ENCODE assay signal across 24 cellular contexts in genomic region chr4:2127609-2128300, GRCh38.
A peak's percentile ranks its signal among the peaks of the same experiment; 100 is the strongest.
DNase-seq lines count a peak whose midpoint lies in the region; ATAC-seq, FAIRE-seq and TF ChIP-seq lines count a peak whose summit lies in the region.
"Had no signal": no experiment of that assay in that cellular context is flagged by ENCODE, and none has a peak within 500 bp of the region (broad histone marks: within the 10 kb centered on the region; RNA-seq: fewer than 3 reads in every experiment).

No MANE protein-coding gene starts in this region.

- no peaks in the 10 kb centered on the region for H3K9me2 ChIP-seq in SK-N-SH

- TF ChIP-seq CTCF in SK-N-SH (IDR thresholded peaks at IDR 0.05), result no peak
- TF ChIP-seq CTCF in mesothelial cell of epicardium (IDR thresholded peaks at IDR 0.05; ENCODE audit: unreplicated experiment), result no peak
- no peak for TF ChIP-seq CTCF in D721Med (IDR thresholded peaks at IDR 0.05; ENCODE audit: insufficient read depth, missing control alignments)

- FAIRE-seq in D721Med (lab: Jason Lieb, UNC), result no peak
- FAIRE-seq: GM18507, HTR-8/SVneo, RCC 7860 had no signal

- H3K4me3 ChIP-seq in SK-N-SH (ENCODE audit: low read depth in 2 of 2, low read length in 1 of 2), result no peak overlapping the region
- H3K4me3 ChIP-seq: GM23248, MG63, SK-N-MC had no signal

- no peaks in the 10 kb centered on the region for H3K27me3 ChIP-seq in SK-N-SH (ENCODE audit: insufficient read depth)
- H3K27me3 ChIP-seq: BE2C, MG63 had no signal

- peak overlapping the region; percentile 69 for H3K27ac Mint-ChIP-seq in mesothelial cell of epicardium
- H3K27ac Mint-ChIP-seq: CD14-positive monocyte, H9 had no signal

- H3K4me3 Mint-ChIP-seq in mesothelial cell of epicardium, result no peak overlapping the region
- H3K4me3 Mint-ChIP-seq: CD14-positive monocyte; CD8-positive, alpha-beta memory T cell; H9 had no signal

- H3F3A ChIP-seq in SK-N-SH (replicated peaks; ENCODE audit: insufficient read depth), result no peaks in the 10 kb centered on the region

- TF ChIP-seq RAD21 in SK-N-SH (IDR thresholded peaks at IDR 0.05; ENCODE audit: low read length), result no peak

- no peak overlapping the region for H3K9ac ChIP-seq in SK-N-SH
- H3K9ac ChIP-seq: GM23248 had no signal

- peaks cover 11% of the 10 kb centered on the region for H3K36me3 Mint-ChIP-seq in mesothelial cell of epicardium
- H3K36me3 Mint-ChIP-seq: CD14-positive monocyte had no signal

- no peak overlapping the region for H2AFZ ChIP-seq in SK-N-SH (ENCODE audit: low read depth)
- H2AFZ ChIP-seq: GM23248 had no signal

- H3K4me2 ChIP-seq in SK-N-SH, result no peak overlapping the region

- peaks cover 33% of the 10 kb centered on the region for H3K4me1 Mint-ChIP-seq in mesothelial cell of epicardium
- H3K4me1 Mint-ChIP-seq: CD14-positive monocyte; CD8-positive, alpha-beta memory T cell had no signal

- no peaks in the 10 kb centered on the region for H3K36me3 ChIP-seq in SK-N-SH (replicated peaks in 1 of 2; ENCODE audit: control insufficient read depth in 1 of 2, insufficient read depth in 2 of 2, low read length in 1 of 2)
- H3K36me3 ChIP-seq: BE2C, MG63 had no signal

- POLR2A ChIA-PET in SK-N-SH (lab: Yijun Ruan, JAX), result no interaction called here

- no peak for DNase-seq in SK-N-SH
- peak; percentile 24 for DNase-seq in cerebellar cortex (ENCODE audit: low spot score)
- DNase-seq in mesothelial cell of epicardium (ENCODE audit: low spot score in 2 of 2, unreplicated experiment in 2 of 2), result no peak
- DNase-seq in NCI-H1694 (lab: John Stamatoyannopoulos, UW), result no peak
- DNase-seq in ureter (ENCODE audit: low spot score), result no peak
- DNase-seq in D721Med (ENCODE audit: insufficient read length, low spot score), result no peak
- DNase-seq: 8988T; ACHN; BE2C; CD8-positive, alpha-beta memory T cell; DND-41; GM23248; H9; KBM-7; MG63; NCI-H2029; NCI-H446 treated with DMSO at 0.1 percent for 48 hours; SIG-M5 had no signal

- no peaks in the 10 kb centered on the region for H4K20me1 ChIP-seq in SK-N-SH (ENCODE audit: insufficient read depth)

- no peaks in the 10 kb centered on the region; a peak in 1 of 4 replicates for H3K4me1 ChIP-seq in SK-N-SH (ENCODE audit: control insufficient read depth in 1 of 2, insufficient read depth in 2 of 2, low read depth in 1 of 2, low read length in 1 of 2)
- H3K4me1 ChIP-seq: BE2C had no signal

- no peak for TF ChIP-seq EP300 in SK-N-SH (IDR thresholded peaks at IDR 0.05; ENCODE audit: borderline replicate concordance in 1 of 2, low read depth in 1 of 2, low read length in 1 of 2)

- H3K9me3 Mint-ChIP-seq in mesothelial cell of epicardium, result peaks cover 15% of the 10 kb centered on the region

- CTCF ChIA-PET in SK-N-SH (lab: Yijun Ruan, JAX), result no interaction called here

- 75% methylated on average over 20 of the region's 20 CpGs for WGBS in SK-N-SH (ENCODE audit: low lambda C conversion rate)

- H3K9me3 ChIP-seq in SK-N-SH, result no peaks in the 10 kb centered on the region

- no peak overlapping the region for H3K27ac ChIP-seq in SK-N-SH (ENCODE audit: low read depth in 2 of 2, low read length in 1 of 2)
- H3K27ac ChIP-seq: GM23248, SK-N-MC had no signal

- no peak for ATAC-seq in SK-N-SH treated with all-trans-retinoic acid at 6 μM for 48 hours

- no peaks in the 10 kb centered on the region for H3K27me3 Mint-ChIP-seq in mesothelial cell of epicardium (ENCODE audit: low read depth)

- H3K79me2 ChIP-seq in SK-N-SH (ENCODE audit: insufficient read depth), result no peaks in the 10 kb centered on the region

TF ChIP-seq in SK-N-SH treated with all-trans-retinoic acid at 6 μM for 48 hours, 23 proteins besides CTCF, POLR2A, EP300 and RAD21:
- 0 out of 2 replicates have a peak, but pooled peaks have one; percentile 14 for TF ChIP-seq CSDC2 (CRISPR knock-in tag; IDR thresholded peaks at IDR 0.05)
- no peak for TF ChIP-seq ZNF565 (CRISPR knock-in tag; conservative IDR thresholded peaks at IDR 0.05; ENCODE audit: low read depth)
- peak; percentile 84 for TF ChIP-seq ISL1 (CRISPR knock-in tag; IDR thresholded peaks at IDR 0.05)
TF ChIP-seq in SK-N-SH treated with all-trans-retinoic acid at 6 μM for 48 hours: peak in this region for 2.

TF ChIP-seq in SK-N-SH, 30 proteins besides CTCF, POLR2A, EP300 and RAD21:
- no peak for TF ChIP-seq REST (IDR thresholded peaks at IDR 0.05; ENCODE audit: low read depth, low read length)
- TF ChIP-seq NFIC (IDR thresholded peaks at IDR 0.05; ENCODE audit: borderline replicate concordance), result no peak
- TF ChIP-seq ELF1 (IDR thresholded peaks at IDR 0.05), result no peak
- no peak for TF ChIP-seq GABPA (IDR thresholded peaks at IDR 0.05; ENCODE audit: low read depth)
- TF ChIP-seq RXRA (IDR thresholded peaks at IDR 0.05; ENCODE audit: borderline replicate concordance, low read depth), result no peak
- no peak for TF ChIP-seq FOXM1 (IDR thresholded peaks at IDR 0.05; ENCODE audit: low read depth)
- TF ChIP-seq EZH2phosphoT487 (IDR thresholded peaks at IDR 0.05; ENCODE audit: borderline replicate concordance, low read depth), result no peak
